In the genomic region with DNA sequence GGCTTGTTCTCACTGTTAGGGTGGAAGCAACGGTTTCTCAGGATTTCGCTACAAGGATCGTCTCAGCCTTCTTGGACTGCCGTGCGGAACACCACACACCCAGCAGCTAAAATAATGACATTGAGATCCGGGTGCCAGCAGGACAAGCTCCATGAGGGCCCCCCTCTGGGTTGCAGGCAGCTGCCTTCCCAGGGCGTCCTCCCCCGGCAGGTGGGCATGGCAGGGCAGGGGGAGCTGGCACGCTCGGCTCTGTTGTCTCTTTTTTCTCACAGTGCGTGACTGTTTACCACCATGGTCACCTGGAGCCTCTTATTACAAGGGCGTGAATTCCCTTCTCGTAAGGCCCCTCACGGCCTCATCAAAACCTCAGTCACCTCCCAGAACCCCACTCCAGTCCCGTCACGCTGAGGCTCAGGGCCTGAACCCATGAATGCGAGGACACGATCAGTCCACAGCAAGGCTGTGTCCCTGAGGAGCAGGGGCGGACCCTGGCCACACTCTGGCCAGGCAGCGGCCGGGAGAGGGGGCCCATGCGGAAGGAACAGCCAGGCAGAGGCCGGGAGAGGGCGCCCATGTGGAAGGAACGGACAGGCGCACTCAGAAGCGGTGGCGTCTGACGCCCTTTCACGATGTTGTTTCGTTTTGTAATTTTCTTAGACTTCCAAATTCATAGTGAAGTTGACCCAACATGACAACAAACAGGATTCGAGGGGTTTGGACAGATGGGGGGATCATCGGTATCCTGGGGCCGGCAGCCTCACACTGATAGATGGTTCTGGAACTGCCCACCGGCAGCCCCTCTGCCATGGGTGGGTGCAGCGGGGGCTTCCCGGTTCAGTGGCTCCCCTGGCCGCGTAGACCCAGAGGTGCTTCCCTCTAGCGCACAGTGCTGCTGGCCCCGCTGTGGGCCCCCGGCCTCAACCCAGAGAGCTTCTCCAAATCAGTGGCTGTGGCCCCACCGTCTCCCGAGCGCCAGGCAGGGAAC, we compare ENCODE assay signal across 8 cellular contexts. TPM values are rescaled to one million over a fixed set of nuclear protein-coding genes. Genes with fewer than 3 reads are reported as not detected.
DNase-seq lines count a peak whose midpoint lies in the region; ATAC-seq and TF ChIP-seq lines count a peak whose summit lies in the region.

No MANE protein-coding gene starts in this region.

- H3K9me3 Mint-ChIP-seq in stimulated activated naive B cell treated with anti-CD40 and anti-IgM and Interleukin-4, amounts not matched to agents 10 μg/mL and 1 μg/mL and 100 μg/mL, for 72 hours, result no peaks in the 10 kb centered on the region

- H3K9ac ChIP-seq in Loucy (ENCODE audit: low read depth, low read length, poor library complexity, severe bottlenecking) (peak overlapping the region; percentile 44), SU-DHL-6 (ENCODE audit: low read length) (no peak overlapping the region)

- peak overlapping the region; percentile 56 for H3K4me2 ChIP-seq in Loucy (ENCODE audit: low read depth, low read length, poor library complexity, severe bottlenecking)
- H3K4me2 ChIP-seq in SU-DHL-6 (ENCODE audit: low read depth, low read length, poor library complexity, severe bottlenecking), result peak overlapping the region; percentile 27

- peaks cover 31 to 36% of the 10 kb centered on the region in 2 donors for H3K4me1 Mint-ChIP-seq in stimulated activated naive B cell treated with anti-CD40 and anti-IgM and Interleukin-4, amounts not matched to agents 10 μg/mL and 1 μg/mL and 100 μg/mL, for 72 hours

- H3K79me2 ChIP-seq in Loucy (ENCODE audit: insufficient read depth, low read length) (no peaks in the 10 kb centered on the region), SU-DHL-6 (ENCODE audit: insufficient read depth, low read length) (no peaks in the 10 kb centered on the region)

- H3K27ac ChIP-seq in SU-DHL-6 (ENCODE audit: low read depth, low read length), result no peak overlapping the region
- peak overlapping the region in 1 of 2 donors; percentile 13 for H3K27ac ChIP-seq in coronary artery

- H3F3A ChIP-seq in Loucy (ENCODE audit: low read depth) (no peaks in the 10 kb centered on the region), SU-DHL-6 (ENCODE audit: insufficient read depth) (peaks cover 14% of the 10 kb centered on the region)

- no peak for DNase-seq in GM06990 (ENCODE audit: extremely low read depth, insufficient read length)
- no peak for DNase-seq in coronary artery (ENCODE audit: low spot score)
- DNase-seq in left lobe of liver (ENCODE audit: low spot score), result peak; percentile 80
- DNase-seq in stimulated activated naive B cell treated with anti-CD40 and anti-IgM and Interleukin-4, amounts not matched to agents 10 μg/mL and 1 μg/mL and 100 μg/mL, for 72 hours, result peak; percentile 28
- no peak for DNase-seq in GF-D8 (lab: John Stamatoyannopoulos, UW)

- H3K27me3 Mint-ChIP-seq in stimulated activated naive B cell treated with anti-CD40 and anti-IgM and Interleukin-4, amounts not matched to agents 10 μg/mL and 1 μg/mL and 100 μg/mL, for 72 hours, result peaks cover 44 to 49% of the 10 kb centered on the region in 2 donors

- H3K9me3 ChIP-seq in Loucy (ENCODE audit: insufficient read depth, low read depth, low read length) (no peaks in the 10 kb centered on the region), SU-DHL-6 (ENCODE audit: insufficient read depth, low read length) (no peaks in the 10 kb centered on the region)

- H4K20me1 ChIP-seq in Loucy (ENCODE audit: insufficient read depth, low read length, poor library complexity, severe bottlenecking), result no peaks in the 10 kb centered on the region
- no peaks in the 10 kb centered on the region; the same call in 1 of the 2 replicates for H4K20me1 ChIP-seq in SU-DHL-6 (ENCODE audit: low read depth, low read length)

- H3K36me3 Mint-ChIP-seq in stimulated activated naive B cell treated with anti-CD40 and anti-IgM and Interleukin-4, amounts not matched to agents 10 μg/mL and 1 μg/mL and 100 μg/mL, for 72 hours, result peaks cover 0 to 1% of the 10 kb centered on the region in 2 donors

- peaks cover 11% of the 10 kb centered on the region for H3K4me1 ChIP-seq in Loucy (ENCODE audit: insufficient read depth, low read length, poor library complexity, severe bottlenecking)

- peak overlapping the region; percentile 72 to 80 for H3K4me3 Mint-ChIP-seq in stimulated activated naive B cell treated with anti-CD40 and anti-IgM and Interleukin-4, amounts not matched to agents 10 μg/mL and 1 μg/mL and 100 μg/mL, for 72 hours

- no peaks in the 10 kb centered on the region; the same call in 1 of the 2 replicates for H3K27me3 ChIP-seq in GM06990 (replicated peaks; ENCODE audit: control insufficient read depth, insufficient read depth, low read length)
- H3K27me3 ChIP-seq in Loucy (ENCODE audit: insufficient read depth, low read length, poor library complexity, severe bottlenecking), result peaks cover 5% of the 10 kb centered on the region
- 0 out of 2 replicates have a peak, but pooled peaks cover 3% of the 10 kb centered on the region for H3K27me3 ChIP-seq in SU-DHL-6 (ENCODE audit: low read length)

- H3K4me3 ChIP-seq in GM06990 (replicated peaks; ENCODE audit: low read depth, low read length) (peak overlapping the region; percentile 54), Loucy (ENCODE audit: low read length, poor library complexity, severe bottlenecking) (peak overlapping the region; percentile 68), SU-DHL-6 (ENCODE audit: insufficient read depth, low read length, poor library complexity, severe bottlenecking) (no peak overlapping the region), coronary artery (peak overlapping the region; percentile 68)

- peak overlapping the region; percentile 77 for H2AFZ ChIP-seq in Loucy (ENCODE audit: low read length)
- H2AFZ ChIP-seq in SU-DHL-6 (ENCODE audit: low read depth, low read length, severe bottlenecking), result no peak overlapping the region

- TF ChIP-seq CTCF in GM06990 (IDR thresholded peaks at IDR 0.05; ENCODE audit: insufficient read depth, low read length, poor library complexity, severe bottlenecking) (peak; percentile 80), Loucy (conservative IDR thresholded peaks at IDR 0.05; ENCODE audit: low read length) (peak; percentile 72), SU-DHL-6 (IDR thresholded peaks at IDR 0.05; ENCODE audit: insufficient read depth, low read length, poor library complexity, severe bottlenecking) (peak; percentile 65), coronary artery (IDR thresholded peaks at IDR 0.05) (peak; percentile 43)

- peak overlapping the region; percentile 77 for H3K27ac Mint-ChIP-seq in stimulated activated naive B cell treated with anti-CD40 and anti-IgM and Interleukin-4, amounts not matched to agents 10 μg/mL and 1 μg/mL and 100 μg/mL, for 72 hours

- H3K36me3 ChIP-seq in GM06990 (ENCODE audit: control insufficient read depth, insufficient read depth, low read length) (no peaks in the 10 kb centered on the region), Loucy (ENCODE audit: insufficient read depth, low read length) (no peaks in the 10 kb centered on the region), SU-DHL-6 (ENCODE audit: low read length) (no peaks in the 10 kb centered on the region)

- ATAC-seq in left lobe of liver (peak; percentile 73), GM19035 (IDR thresholded peaks at IDR 0.05; ENCODE audit: unreplicated experiment) (no peak)
- peak; percentile 54 to 73 for ATAC-seq in stimulated activated naive B cell treated with anti-CD40 and anti-IgM and Interleukin-4, amounts not matched to agents 10 μg/mL and 1 μg/mL and 100 μg/mL, for 72 hours (replicated peaks)

- no peaks in the 10 kb centered on the region for H3K9me2 ChIP-seq in Loucy (replicated peaks; ENCODE audit: low read depth, low read length)
- no peaks in the 10 kb centered on the region for H3K9me2 ChIP-seq in SU-DHL-6 (replicated peaks; ENCODE audit: insufficient read depth, low read length)

RNA-seq across cellular contexts. Expression of a gene that starts 10.0 kb away (rescaled TPM):
- 9.2 TPM for total RNA-seq in left lobe of liver

RNA-seq across cellular contexts. Expression of a gene that starts 18.2 kb away (rescaled TPM):
- total RNA-seq in left lobe of liver, result not detected

Comparison
In these comparisons a context has a peak if more than half of its experiments do, and no peak if none do; other contexts are left out.
1. DNase-seq: peak in left lobe of liver (single experiment) and stimulated activated naive B cell treated with anti-CD40 and anti-IgM and Interleukin-4, amounts not matched to agents 10 μg/mL and 1 μg/mL and 100 μg/mL, for 72 hours (single experiment); none in GM06990 (single experiment), coronary artery (single experiment) and GF-D8 (single experiment).
2. Peak in every context shown above with its lines, with median percentiles within 50 percentile points of each other: CTCF ChIP-seq.